Comparison of ENCODE assay signal across 9 cellular contexts in genomic region chr17:45092932-45093430, GRCh38. TPM values are rescaled to one million over a fixed set of nuclear protein-coding genes. Genes with fewer than 3 reads are reported as not detected.
A peak's percentile ranks its signal among the peaks of the same experiment; 100 is the strongest.
DNase-seq lines count a peak whose midpoint lies in the region; ATAC-seq and TF ChIP-seq lines count a peak whose summit lies in the region.
"Had no signal": no experiment of that assay in that cellular context is flagged by ENCODE, and none has a peak within 500 bp of the region (broad histone marks: within the 10 kb centered on the region; RNA-seq: fewer than 3 reads in every experiment).

No MANE protein-coding gene starts in this region.

- CTCF ChIA-PET in BJ (lab: Yijun Ruan, JAX) = interaction anchor here (1.2 to 9.5 kb wide), 3 partner anchors 37 to 173 kb away, joined by 3 to 95 read pairs (median 3); partner anchors contain the start of genes ACBD4 and PLCD3

- H2AK5ac ChIP-seq in trophoblast cell (ENCODE audit: low read length) = no peak overlapping the region

- TF ChIP-seq CTCF in BJ (IDR thresholded peaks at IDR 0.05; ENCODE audit: insufficient read depth, low read depth, low read length) = no peak

- no peaks in the 10 kb centered on the region for H3K27me3 ChIP-seq in BJ (ENCODE audit: control insufficient read depth, insufficient read depth, low read length)
- no peaks in the 10 kb centered on the region for H3K27me3 ChIP-seq in trophoblast cell (ENCODE audit: insufficient read depth, low read length)
- H3K27me3 ChIP-seq: neutrophil had no signal

- no peak overlapping the region for H3K18ac ChIP-seq in trophoblast cell (ENCODE audit: low read length)

- no peaks in the 10 kb centered on the region for H3K79me2 ChIP-seq in trophoblast cell (ENCODE audit: control insufficient read depth, insufficient read depth, low read length, poor library complexity)

- H3K9ac ChIP-seq in trophoblast cell (ENCODE audit: low read length) = no peak overlapping the region

- no peak overlapping the region for H4K12ac ChIP-seq in trophoblast cell (ENCODE audit: low read depth, low read length)

- H3K23ac ChIP-seq in trophoblast cell (ENCODE audit: low read length) = no peak overlapping the region

- peaks cover 9 to 11% of the 10 kb centered on the region in 2 experiments for H3K4me1 ChIP-seq in trophoblast cell (ENCODE audit: control insufficient read depth in 1 of 2, insufficient read depth in 2 of 2, low read length in 2 of 2)

- ATAC-seq in GM19324 (IDR thresholded peaks at IDR 0.05; ENCODE audit: low FRiP score, unreplicated experiment) = no peak

- H2BK5ac ChIP-seq in trophoblast cell (ENCODE audit: low read depth, low read length, poor library complexity) = no peak overlapping the region

- H3K9me3 ChIP-seq in trophoblast cell (ENCODE audit: insufficient read depth, low read depth, low read length) = no peaks in the 10 kb centered on the region
- H3K9me3 ChIP-seq: neutrophil had no signal

- POLR2A ChIA-PET in BJ (lab: Charles Lee) = no interaction called here

- no peak overlapping the region for H2BK12ac ChIP-seq in trophoblast cell (ENCODE audit: low read length)

- no peak overlapping the region for H4K8ac ChIP-seq in trophoblast cell (ENCODE audit: low read depth, low read length)

- peaks cover 20% of the 10 kb centered on the region for H3K36me3 ChIP-seq in BJ (ENCODE audit: control insufficient read depth, insufficient read depth, low read length)
- H3K36me3 ChIP-seq in trophoblast cell (ENCODE audit: control insufficient read depth in 1 of 2, insufficient read depth in 2 of 2, low read length in 2 of 2) = peaks cover 69 to 75% of the 10 kb centered on the region in 2 experiments

- H3K4me2 ChIP-seq in trophoblast cell (ENCODE audit: low read length) = no peak overlapping the region

- no peak overlapping the region for H2BK120ac ChIP-seq in trophoblast cell (ENCODE audit: insufficient read depth, low read length, poor library complexity)

- H3K4ac ChIP-seq in trophoblast cell (ENCODE audit: low read depth, low read length) = no peak overlapping the region

- DNase-seq in BJ (ENCODE audit: low read depth) (peak; percentile 95), SW 1271 (lab: John Stamatoyannopoulos, UW) (peak; percentile 90 to 95), foreskin melanocyte (peak; percentile 95), trophoblast cell (peak; percentile 86 to 91), COLO668 (lab: John Stamatoyannopoulos, UW; ENCODE audit: unreplicated experiment) (no peak)
- no peak for DNase-seq in activated CD4-positive, alpha-beta T cell treated with anti-CD3 and anti-CD28 coated beads for 1 hour
- DNase-seq in activated naive CD4-positive, alpha-beta T cell treated with Interleukin-2 at 50 U/mL for 16 hours = no peak

- no peak overlapping the region for H3K14ac ChIP-seq in trophoblast cell (ENCODE audit: low read length)

- H3K27ac ChIP-seq in trophoblast cell (ENCODE audit: low read depth, low read length) = peak overlapping the region; percentile 4
- H3K27ac ChIP-seq: neutrophil had no signal

- H4K91ac ChIP-seq in trophoblast cell (ENCODE audit: low read depth, low read length) = no peak overlapping the region

- no peaks in the 10 kb centered on the region for H3K79me1 ChIP-seq in trophoblast cell (ENCODE audit: low read length)

- no CpG with 5 or more reads among the region's 5 CpGs for WGBS in trophoblast cell (ENCODE audit: extremely low coverage, insufficient coverage, insufficient read length)

- H3K4me3 ChIP-seq in BJ (ENCODE audit: low read depth, low read length) (no peak overlapping the region), trophoblast cell (ENCODE audit: low read depth, low read length) (no peak overlapping the region)

- H2AFZ ChIP-seq in trophoblast cell (ENCODE audit: insufficient read depth, low read length, poor library complexity) = no peak overlapping the region

RNA-seq across cellular contexts. Expression of gene NMT1, which starts 31.9 kb away (rescaled TPM):
- polyA plus RNA-seq in BJ (2011; rRNA removed) = 48.1 and 62.5 TPM in 2 replicates
- 52.8 and 163 TPM in 2 replicates for polyA minus RNA-seq in BJ (2011; rRNA and poly(A)+ RNA removed)
- 114 and 115 TPM in 2 replicates for polyA plus RNA-seq in trophoblast cell (2013)

RNA-seq across cellular contexts. Expression of gene PLCD3, which starts 39.3 kb away (rescaled TPM):
- polyA plus RNA-seq in BJ (2011; rRNA removed) = 47.5 and 81.6 TPM in 2 replicates
- 71.6 and 94.8 TPM in 2 replicates for polyA minus RNA-seq in BJ (2011; rRNA and poly(A)+ RNA removed)
- polyA plus RNA-seq in trophoblast cell (2013) = 53.9 and 61.0 TPM in 2 replicates

RNA-seq across cellular contexts. Expression of gene DCAKD, which starts 41.5 kb away (rescaled TPM):
- polyA plus RNA-seq in BJ (2011; rRNA removed) = 25.4 and 44.2 TPM in 2 replicates
- polyA minus RNA-seq in BJ (2011; rRNA and poly(A)+ RNA removed) = 41.9 and 63.6 TPM in 2 replicates
- 34.4 and 36.2 TPM in 2 replicates for polyA plus RNA-seq in trophoblast cell (2013)

RNA-seq across cellular contexts. Expression of gene ACBD4, which starts 42.5 kb away (rescaled TPM):
- polyA plus RNA-seq in BJ (2011; rRNA removed) = 5.4 and 7.3 TPM in 2 replicates
- 3.0 and 4.2 TPM in 2 replicates for polyA minus RNA-seq in BJ (2011; rRNA and poly(A)+ RNA removed)
- 3.8 TPM in 2 replicates for polyA plus RNA-seq in trophoblast cell (2013)

RNA-seq across cellular contexts. Expression of gene HEXIM1, which starts 55.3 kb away (rescaled TPM):
- 16.0 and 16.7 TPM in 2 replicates for polyA plus RNA-seq in BJ (2011; rRNA removed)
- polyA minus RNA-seq in BJ (2011; rRNA and poly(A)+ RNA removed) = 10.3 and 11.2 TPM in 2 replicates
- polyA plus RNA-seq in trophoblast cell (2013) = 108 and 114 TPM in 2 replicates

Comparison
In these comparisons a context has a peak if more than half of its experiments do, and no peak if none do; other contexts are left out.
1. DNase-seq: peak in BJ (single experiment), SW 1271 (2 of 2), foreskin melanocyte (single experiment) and trophoblast cell (2 of 2); none in COLO668 (single experiment), activated CD4-positive, alpha-beta T cell treated with anti-CD3 and anti-CD28 coated beads for 1 hour (single experiment) and activated naive CD4-positive, alpha-beta T cell treated with Interleukin-2 at 50 U/mL for 16 hours (single experiment).